16 cellular contexts compared by ENCODE assay signal in genomic region chr1:180246579-180246978, GRCh38. TPM values are rescaled to one million over a fixed set of nuclear protein-coding genes. Genes with fewer than 3 reads are reported as not detected.
DNase-seq lines count a peak whose midpoint lies in the region; ATAC-seq, FAIRE-seq and TF ChIP-seq lines count a peak whose summit lies in the region.
"Had no signal": no experiment of that assay in that cellular context is flagged by ENCODE, and none has a peak within 500 bp of the region (broad histone marks: within the 10 kb centered on the region; RNA-seq: fewer than 3 reads in every experiment).

No MANE protein-coding gene starts in this region.

- H3K9ac ChIP-seq in KMS-11 (no peak overlapping the region), PC-3 (ENCODE audit: low read length) (peak overlapping the region; percentile 75)
- H3K9ac ChIP-seq: BLaER1 treated with 17β-estradiol and CSF1 and Interleukin-3, amounts not matched to agents 10 nM and 100 nM had no signal

- H3K4me3 Mint-ChIP-seq in activated T-cell treated with anti-CD3 and anti-CD28 coated beads, Interleukin-2, amount 50 U/mL, for 72 hours: no peak overlapping the region
- H3K4me3 Mint-ChIP-seq: CD4-positive, alpha-beta T cell; H9 had no signal

- no peak overlapping the region for H3K27ac Mint-ChIP-seq in activated T-cell treated with anti-CD3 and anti-CD28 coated beads, Interleukin-2, amount 50 U/mL, for 72 hours
- H3K27ac Mint-ChIP-seq: CD4-positive, alpha-beta T cell had no signal

- POLR2A ChIA-PET in PC-3 (lab: Charles Lee; ENCODE audit: unreplicated experiment): no interaction called here

- H2AFZ ChIP-seq in KMS-11 (ENCODE audit: low read depth) (no peak overlapping the region), PC-3 (ENCODE audit: low read length) (no peak overlapping the region)

- H4K20me1 ChIP-seq in KMS-11 (ENCODE audit: insufficient read depth): no peaks in the 10 kb centered on the region
- H4K20me1 ChIP-seq in PC-3 (ENCODE audit: low read length): no peaks in the 10 kb centered on the region

- no TSS peak for BruUV-seq in PC-3 (replicated peaks; lab: Mats Ljungman, UMichigan)

- no peak for DNase-seq in activated T-cell treated with anti-CD3 and anti-CD28 coated beads, Interleukin-2, amount 50 U/mL, for 72 hours
- DNase-seq in activated T-cell treated with anti-CD3 and anti-CD28 coated beads, Interleukin-2, amount 50 U/mL, for 48 hours: no peak
- DNase-seq in PC-3: peak; percentile 69
- peak; percentile 25 for DNase-seq in small intestine
- DNase-seq in activated naive CD4-positive, alpha-beta T cell treated with anti-CD3 and anti-CD28 coated beads, Interleukin-2, amount 50 U/mL, for 16 hours: no peak
- DNase-seq in left cardiac atrium: no peak
- DNase-seq in C1 segment of cervical spinal cord (lab: John Stamatoyannopoulos, UW): no peak
- DNase-seq: ACHN; CD4-positive, alpha-beta T cell; DND-41; GDM1; GOT3; H9 had no signal

- no peaks in the 10 kb centered on the region for H3K9me3 Mint-ChIP-seq in activated T-cell treated with anti-CD3 and anti-CD28 coated beads, Interleukin-2, amount 50 U/mL, for 72 hours
- H3K9me3 Mint-ChIP-seq: CD4-positive, alpha-beta T cell had no signal

- TF ChIP-seq CTCF in KMS-11 (conservative IDR thresholded peaks at IDR 0.05; ENCODE audit: low read depth, low read length): no peak
- TF ChIP-seq CTCF in PC-3 (conservative IDR thresholded peaks at IDR 0.05; ENCODE audit: low read depth, low read length): no peak

- H3K36me3 Mint-ChIP-seq in activated T-cell treated with anti-CD3 and anti-CD28 coated beads, Interleukin-2, amount 50 U/mL, for 72 hours (ENCODE audit: insufficient read depth in 2 of 2): no peaks in the 10 kb centered on the region

- peaks cover 43% of the 10 kb centered on the region for H3K27me3 Mint-ChIP-seq in activated T-cell treated with anti-CD3 and anti-CD28 coated beads, Interleukin-2, amount 50 U/mL, for 72 hours (ENCODE audit: low read depth)

- H3F3A ChIP-seq in PC-3 (ENCODE audit: low read length, unreplicated experiment): peaks cover 4% of the 10 kb centered on the region

- H3K36me3 ChIP-seq in KMS-11 (ENCODE audit: insufficient read depth) (no peaks in the 10 kb centered on the region), PC-3 (ENCODE audit: low read depth, low read length) (no peaks in the 10 kb centered on the region), small intestine (ENCODE audit: control insufficient read depth in 2 of 2, insufficient read depth in 2 of 2, low read length in 2 of 2) (no peaks in the 10 kb centered on the region)
- H3K36me3 ChIP-seq: BLaER1 treated with 17β-estradiol and CSF1 and Interleukin-3, amounts not matched to agents 10 nM and 100 nM had no signal

- ATAC-seq in activated T-cell treated with anti-CD3 and anti-CD28 coated beads, Interleukin-2, amount 50 U/mL, for 72 hours (replicated peaks in 1 of 2): peak; percentile 52 to 72
- ATAC-seq in PC-3 (peak; percentile 69), left cardiac atrium (no peak)

- H3K79me2 ChIP-seq in KMS-11 (ENCODE audit: insufficient read depth, low read depth): no peaks in the 10 kb centered on the region
- H3K79me2 ChIP-seq in PC-3 (ENCODE audit: low read length): no peaks in the 10 kb centered on the region

- H3K4me3 ChIP-seq in KMS-11 (IDR thresholded peaks at IDR 0.05; ENCODE audit: insufficient read depth, low read depth, low read length) (no peak overlapping the region), PC-3 (ENCODE audit: low read length) (peak overlapping the region; percentile 48), small intestine (ENCODE audit: low read depth in 1 of 2, low read length in 2 of 2) (no peak overlapping the region)
- H3K4me3 ChIP-seq: BLaER1 treated with 17β-estradiol and CSF1 and Interleukin-3, amounts not matched to agents 10 nM and 100 nM had no signal

- H3K27ac ChIP-seq in KMS-11: no peak overlapping the region
- H3K27ac ChIP-seq in PC-3 (ENCODE audit: low read length): peak overlapping the region; percentile 98
- H3K27ac ChIP-seq in small intestine (ENCODE audit: low read depth in 1 of 2, low read length in 1 of 2): no peak overlapping the region
- H3K27ac ChIP-seq: BLaER1 treated with 17β-estradiol and CSF1 and Interleukin-3, amounts not matched to agents 10 nM and 100 nM had no signal

- FAIRE-seq in small intestine (lab: Jason Lieb, UNC): no peak
- FAIRE-seq: GM12892 had no signal

- H3K27me3 ChIP-seq in KMS-11 (ENCODE audit: insufficient read depth, low read depth): no peaks in the 10 kb centered on the region
- H3K27me3 ChIP-seq in PC-3 (ENCODE audit: low read length): no peaks in the 10 kb centered on the region
- H3K27me3 ChIP-seq in small intestine (ENCODE audit: control insufficient read depth in 2 of 2, insufficient read depth in 2 of 2, low read length in 2 of 2): peaks cover 0 to 5% of the 10 kb centered on the region in 2 donors

- H3K4me1 ChIP-seq in KMS-11 (ENCODE audit: low read depth, poor library complexity, severe bottlenecking) (peaks cover 14% of the 10 kb centered on the region), PC-3 (ENCODE audit: insufficient read depth, low read length) (peaks cover 13% of the 10 kb centered on the region), small intestine (ENCODE audit: control insufficient read depth in 2 of 2, insufficient read depth in 1 of 2, low read depth in 1 of 2, low read length in 1 of 2) (no peaks in the 10 kb centered on the region)

- intact Hi-C loops in PC-3 (cut with micrococcal nuclease): no loop called here
- intact Hi-C loops in left cardiac atrium (cut with DNase I): loop anchor here in 1 of 2 donors (5.0 kb wide), 1 partner anchor 231 kb away; no protein-coding TSS in a partner anchor

- no peaks in the 10 kb centered on the region for H3K9me3 ChIP-seq in PC-3 (ENCODE audit: low read length)
- H3K9me3 ChIP-seq in small intestine (ENCODE audit: control insufficient read depth, low read depth): no peaks in the 10 kb centered on the region
- H3K9me3 ChIP-seq: BLaER1 treated with 17β-estradiol and CSF1 and Interleukin-3, amounts not matched to agents 10 nM and 100 nM had no signal

- 53 to 72% (median 64%) methylated on average over 5 of the region's 5 CpGs for WGBS in small intestine, 3 donors

- peak overlapping the region; percentile 37; the same call in 1 of the 2 replicates for H3K4me2 ChIP-seq in KMS-11
- peak overlapping the region; percentile 82 for H3K4me2 ChIP-seq in PC-3 (ENCODE audit: low read length)
- H3K4me2 ChIP-seq: BLaER1 treated with 17β-estradiol and CSF1 and Interleukin-3, amounts not matched to agents 10 nM and 100 nM had no signal

- CTCF ChIA-PET in PC-3 (lab: Charles Lee): no interaction called here

- H3K9me2 ChIP-seq in PC-3 (replicated peaks; ENCODE audit: low read length): no peaks in the 10 kb centered on the region

- H3K4me1 Mint-ChIP-seq in activated T-cell treated with anti-CD3 and anti-CD28 coated beads, Interleukin-2, amount 50 U/mL, for 72 hours (ENCODE audit: low read depth): peaks cover 12% of the 10 kb centered on the region

RNA-seq across cellular contexts. Expression of gene LHX4, which starts 16.5 kb away (rescaled TPM):
- not detected for total RNA-seq in activated T-cell treated with anti-CD3 and anti-CD28 coated beads, Interleukin-2, amount 50 U/mL, for 72 hours
- total RNA-seq in PC-3 (2014; rRNA removed) (0.04 TPM in 1 of 2 replicates, not detected in the other), left cardiac atrium (not detected)
- under 1 TPM; 0.18 to 0.27 (median 0.22) TPM for polyA plus RNA-seq in small intestine

Comparison
In these comparisons a context has a peak if more than half of its experiments do, and no peak if none do; other contexts are left out.
1. ATAC-seq: peak in activated T-cell treated with anti-CD3 and anti-CD28 coated beads, Interleukin-2, amount 50 U/mL, for 72 hours (2 of 2) and PC-3 (single experiment); none in left cardiac atrium (0 of 2).
2. DNase-seq: peak in PC-3 (single experiment) and small intestine (single experiment); none in activated T-cell treated with anti-CD3 and anti-CD28 coated beads, Interleukin-2, amount 50 U/mL, for 72 hours (0 of 2), activated T-cell treated with anti-CD3 and anti-CD28 coated beads, Interleukin-2, amount 50 U/mL, for 48 hours (0 of 2), activated naive CD4-positive, alpha-beta T cell treated with anti-CD3 and anti-CD28 coated beads, Interleukin-2, amount 50 U/mL, for 16 hours (single experiment), left cardiac atrium (single experiment) and C1 segment of cervical spinal cord (0 of 14).